ENCODE assay signal across 1 cellular context in genomic region chr10:22816298-22816653, GRCh38.
A peak's percentile ranks its signal among the peaks of the same experiment; 100 is the strongest.
TF ChIP-seq lines count a peak whose summit lies in the region.

No MANE protein-coding gene starts in this region.

TF ChIP-seq in K562, 482 proteins besides CTCF, POLR2A, EP300 and RAD21 (continued from another document and continues in another):
- TF ChIP-seq ZNF518B (CRISPR knock-in tag; IDR thresholded peaks at IDR 0.05) (no peak), MEF2A (IDR thresholded peaks at IDR 0.05; ENCODE audit: control insufficient read depth, low read depth, low read length) (no peak), DLX4 (CRISPR knock-in tag; IDR thresholded peaks at IDR 0.05) (no peak), CUX1 (CRISPR knock-in tag; IDR thresholded peaks at IDR 0.05) (no peak), JUNB (CRISPR knock-in tag; conservative IDR thresholded peaks at IDR 0.05) (0 out of 2 replicates have a peak, but pooled peaks have one; percentile 39), NR2F6 (CRISPR knock-in tag; IDR thresholded peaks at IDR 0.05) (no peak), ATF3 (IDR thresholded peaks at IDR 0.05) (peak; percentile 15), ATF3 (CRISPR knock-in tag; conservative IDR thresholded peaks at IDR 0.05) (no peak), ZBTB49 (CRISPR knock-in tag; IDR thresholded peaks at IDR 0.05; ENCODE audit: borderline replicate concordance) (no peak), POLR2B (IDR thresholded peaks at IDR 0.05; ENCODE audit: low read depth, partially characterized antibody) (no peak), MLLT1 (IDR thresholded peaks at IDR 0.05) (no peak), ASH1L (IDR thresholded peaks at IDR 0.05; ENCODE audit: borderline replicate concordance, low read depth, partially characterized antibody) (no peak), SRSF3 (IDR thresholded peaks at IDR 0.05; ENCODE audit: insufficient read depth, low read length) (no peak), GABPB1 (CRISPR knock-in tag; IDR thresholded peaks at IDR 0.05) (no peak), SOX6 (IDR thresholded peaks at IDR 0.05) (no peak), TOE1 (IDR thresholded peaks at IDR 0.05; ENCODE audit: borderline replicate concordance) (peak; percentile 62), TOE1 (CRISPR knock-in tag; IDR thresholded peaks at IDR 0.05; ENCODE audit: borderline replicate concordance, low read depth) (no peak), TCF7L2 (IDR thresholded peaks at IDR 0.05; ENCODE audit: low read depth, low read length) (no peak), ZNF408 (CRISPR knock-in tag; IDR thresholded peaks at IDR 0.05; ENCODE audit: low read depth) (no peak), RBFOX2 (IDR thresholded peaks at IDR 0.05; ENCODE audit: low read depth, low read length) (no peak), BACH1 (tag; IDR thresholded peaks at IDR 0.05) (no peak), NFXL1 (CRISPR knock-in tag; IDR thresholded peaks at IDR 0.05) (0 out of 2 replicates have a peak, but pooled peaks have one; percentile 37), U2AF2 (optimal IDR thresholded peaks at IDR 0.05; ENCODE audit: low read depth, low read length) (no peak), ARID3B (CRISPR knock-in tag; IDR thresholded peaks at IDR 0.05; ENCODE audit: borderline replicate concordance) (no peak), SLC30A9 (CRISPR knock-in tag; IDR thresholded peaks at IDR 0.05) (no peak), THAP12 (CRISPR knock-in tag; IDR thresholded peaks at IDR 0.05) (no peak), ZNF224 (CRISPR knock-in tag; IDR thresholded peaks at IDR 0.05) (no peak), CREB3 (tag; conservative IDR thresholded peaks at IDR 0.05; ENCODE audit: low read depth) (no peak), PBX2 (CRISPR knock-in tag; IDR thresholded peaks at IDR 0.05; ENCODE audit: low read depth) (no peak), PBX2 (tag; conservative IDR thresholded peaks at IDR 0.05; ENCODE audit: low read depth) (no peak), ZSCAN29 (IDR thresholded peaks at IDR 0.05) (no peak)
